31 cellular contexts compared by ENCODE assay signal in the genomic region with DNA sequence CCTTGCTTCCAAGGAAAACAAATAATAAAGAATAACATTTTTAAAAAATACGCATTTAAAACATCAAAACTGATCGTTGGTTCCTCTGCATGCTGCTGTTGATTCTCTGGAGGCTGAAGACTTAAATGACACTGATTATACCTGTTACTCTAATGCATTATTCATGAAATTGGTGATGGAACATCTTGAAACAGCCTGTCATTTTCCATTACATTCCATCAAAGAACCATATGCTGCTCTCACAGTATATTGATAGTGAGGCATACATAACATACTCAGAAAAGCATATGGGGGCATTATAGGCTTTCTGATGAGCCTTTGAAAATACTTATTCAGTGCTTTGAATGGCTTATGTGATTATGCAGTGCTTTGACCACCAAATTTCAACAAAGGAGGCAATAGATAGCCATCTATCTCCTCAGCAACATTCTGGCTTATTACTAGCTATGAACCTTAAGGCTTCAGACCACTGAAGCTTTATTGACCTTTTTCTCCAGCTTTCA.
"Had no signal": no experiment of that assay in that cellular context is flagged by ENCODE, and none has a peak within 500 bp of the region (broad histone marks: within the 10 kb centered on the region; RNA-seq: fewer than 3 reads in every experiment).

No MANE protein-coding gene starts in this region.

- H3K4me3 Mint-ChIP-seq: activated CD4-positive, alpha-beta memory T cell treated with anti-CD3 and anti-CD28 coated beads, Interleukin-2, amount 10 ng/mL, durations not matched to agents 7 days and 5 days; activated CD8-positive, alpha-beta memory T cell treated with anti-CD3 and anti-CD28 coated beads, Interleukin-2, amount 10 ng/mL, durations not matched to agents 7 days and 5 days; activated naive CD4-positive, alpha-beta T cell treated with anti-CD3 and anti-CD28 coated beads, Interleukin-2, amount 10 ng/mL, durations not matched to agents 7 days and 5 days; activated naive CD8-positive, alpha-beta T cell; activated naive CD8-positive, alpha-beta T cell treated with anti-CD3 and anti-CD28 coated beads, Interleukin-2, amount 50 U/mL, for 24 hours had no signal

- H3K4me3 ChIP-seq: MG63, SJCRH30, SK-N-MC had no signal

- H3K27ac Mint-ChIP-seq: activated CD4-positive, alpha-beta memory T cell treated with anti-CD3 and anti-CD28 coated beads, Interleukin-2, amount 10 ng/mL, durations not matched to agents 7 days and 5 days; activated CD8-positive, alpha-beta memory T cell treated with anti-CD3 and anti-CD28 coated beads, Interleukin-2, amount 10 ng/mL, durations not matched to agents 7 days and 5 days; activated naive CD4-positive, alpha-beta T cell treated with anti-CD3 and anti-CD28 coated beads, Interleukin-2, amount 10 ng/mL, durations not matched to agents 7 days and 5 days; activated naive CD8-positive, alpha-beta T cell; activated naive CD8-positive, alpha-beta T cell treated with anti-CD3 and anti-CD28 coated beads, Interleukin-2, amount 50 U/mL, for 24 hours had no signal

- H3K36me3 ChIP-seq: brain microvascular endothelial cell, MG63, SJCRH30, WERI-Rb-1 had no signal

- H3K36me3 Mint-ChIP-seq: activated CD8-positive, alpha-beta memory T cell treated with anti-CD3 and anti-CD28 coated beads, Interleukin-2, amount 10 ng/mL, durations not matched to agents 7 days and 5 days; activated naive CD4-positive, alpha-beta T cell treated with anti-CD3 and anti-CD28 coated beads, Interleukin-2, amount 10 ng/mL, durations not matched to agents 7 days and 5 days; activated naive CD8-positive, alpha-beta T cell had no signal

- H3K4me1 Mint-ChIP-seq: activated CD4-positive, alpha-beta memory T cell treated with anti-CD3 and anti-CD28 coated beads, Interleukin-2, amount 10 ng/mL, durations not matched to agents 7 days and 5 days; activated CD8-positive, alpha-beta memory T cell treated with anti-CD3 and anti-CD28 coated beads, Interleukin-2, amount 10 ng/mL, durations not matched to agents 7 days and 5 days; activated naive CD4-positive, alpha-beta T cell treated with anti-CD3 and anti-CD28 coated beads, Interleukin-2, amount 10 ng/mL, durations not matched to agents 7 days and 5 days; activated naive CD8-positive, alpha-beta T cell treated with anti-CD3 and anti-CD28 coated beads, Interleukin-2, amount 50 U/mL, for 24 hours had no signal

- ATAC-seq: activated CD8-positive, alpha-beta memory T cell treated with anti-CD3 and anti-CD28 coated beads, Interleukin-2, amount 10 ng/mL, durations not matched to agents 7 days and 5 days; activated naive CD8-positive, alpha-beta T cell treated with anti-CD3 and anti-CD28 coated beads, Interleukin-2, amount 50 U/mL, for 24 hours had no signal

- H3K27me3 Mint-ChIP-seq: activated CD4-positive, alpha-beta memory T cell treated with anti-CD3 and anti-CD28 coated beads, Interleukin-2, amount 10 ng/mL, durations not matched to agents 7 days and 5 days; activated CD8-positive, alpha-beta memory T cell treated with anti-CD3 and anti-CD28 coated beads, Interleukin-2, amount 10 ng/mL, durations not matched to agents 7 days and 5 days; activated naive CD4-positive, alpha-beta T cell treated with anti-CD3 and anti-CD28 coated beads, Interleukin-2, amount 10 ng/mL, durations not matched to agents 7 days and 5 days; activated naive CD8-positive, alpha-beta T cell; activated naive CD8-positive, alpha-beta T cell treated with anti-CD3 and anti-CD28 coated beads, Interleukin-2, amount 50 U/mL, for 24 hours had no signal

- H3K9me3 Mint-ChIP-seq: activated naive CD8-positive, alpha-beta T cell treated with anti-CD3 and anti-CD28 coated beads, Interleukin-2, amount 50 U/mL, for 24 hours had no signal

- H3K27ac ChIP-seq: brain microvascular endothelial cell, SJCRH30, SK-N-MC, WERI-Rb-1 had no signal

- H3K4me1 ChIP-seq: SJCRH30 had no signal

- DNase-seq: activated CD4-positive, alpha-beta memory T cell treated with anti-CD3 and anti-CD28 coated beads, Interleukin-2, amount 10 ng/mL, durations not matched to agents 7 days and 5 days; activated CD4-positive, alpha-beta T cell treated with anti-CD3 and anti-CD28 coated beads for 1 hour; activated CD4-positive, alpha-beta T cell treated with anti-CD3 and anti-CD28 coated beads for 48 hours; activated CD4-positive, CD25-positive, alpha-beta regulatory T cell; activated CD8-positive, alpha-beta memory T cell treated with anti-CD3 and anti-CD28 coated beads for 24 hours; activated CD8-positive, alpha-beta memory T cell treated with anti-CD3 and anti-CD28 coated beads, Interleukin-2, amount 10 ng/mL, durations not matched to agents 7 days and 5 days; activated CD8-positive, alpha-beta memory T cell treated with anti-CD3 and anti-CD28 coated beads, Interleukin-2, amount 50 U/mL, for 48 hours; activated effector memory CD4-positive, alpha-beta T cell treated with Interleukin-2 at 50 U/mL for 16 hours; activated naive CD4-positive, alpha-beta T cell treated with anti-CD3 and anti-CD28 coated beads, Interleukin-2, amount 10 ng/mL, durations not matched to agents 7 days and 5 days; activated naive CD8-positive, alpha-beta T cell treated with anti-CD3 and anti-CD28 coated beads, Interleukin-2, amount 50 U/mL, for 24 hours; activated T-cell treated with anti-CD3 and anti-CD28 coated beads, Interleukin-2, amount 50 U/mL, for 48 hours; aorta; brain microvascular endothelial cell; central memory CD4-positive, alpha-beta T cell; Kasumi-1; KG1; MG63; NCI-H1048; NCI-H1105 treated with DMSO at 0.1 percent for 48 hours; NCI-H1436; NCI-H2029; NCI-H345; NCI-H526 treated with DMSO at 0.1 percent for 48 hours; NK-92 treated with Interleukin-12 subunit alpha and Interleukin-12 subunit beta, amount 100 ng/mL, for 24 hours; OCI-M1; Right ventricle myocardium superior; SJCRH30; T1000; WERI-Rb-1 had no signal

- H3K9me3 ChIP-seq: MG63, SJCRH30 had no signal

- H3K27me3 ChIP-seq: brain microvascular endothelial cell, MG63, SJCRH30 had no signal
